Comparison of ENCODE assay signal across 2 cellular contexts in the genomic region with DNA sequence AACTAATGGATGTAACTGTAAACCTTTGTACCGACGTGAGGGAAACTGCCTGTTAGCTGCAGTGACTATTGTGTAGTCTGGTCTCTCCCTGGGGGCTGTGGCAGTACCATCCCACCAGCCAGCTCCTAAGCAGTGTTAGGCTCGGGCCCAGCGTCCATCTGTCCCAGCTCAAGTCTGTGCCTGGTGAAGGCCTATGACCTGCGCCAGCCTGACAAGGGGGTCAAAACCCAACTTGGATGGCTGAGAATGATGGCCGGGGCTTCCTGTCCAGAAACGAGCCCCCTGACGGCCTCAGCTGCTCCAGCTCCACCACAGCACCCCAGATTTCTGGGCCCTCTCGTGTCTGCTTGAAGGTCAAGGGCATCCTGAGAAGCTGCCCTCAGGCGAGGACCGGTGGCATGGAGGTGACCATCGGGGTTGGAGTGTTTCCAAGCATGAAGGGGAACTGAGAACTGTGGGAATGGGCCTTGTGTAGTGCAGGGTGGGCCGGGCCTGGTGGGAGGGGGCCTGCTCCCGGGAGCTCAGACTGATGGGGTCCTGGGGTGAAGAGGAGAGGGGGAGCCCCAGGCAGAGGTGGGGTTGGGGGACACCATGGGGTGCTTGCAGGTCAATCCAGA.
TF ChIP-seq lines count a peak whose summit lies in the region.

No MANE protein-coding gene starts in this region.

TF ChIP-seq in IMR-90, 13 proteins besides CTCF, POLR2A, EP300 and RAD21:
- TF ChIP-seq RCOR1 (IDR thresholded peaks at IDR 0.05; ENCODE audit: insufficient replicate concordance, low read length) (no peak), CHD1 (IDR thresholded peaks at IDR 0.05; ENCODE audit: low read depth, low read length) (no peak), MAZ (IDR thresholded peaks at IDR 0.05; ENCODE audit: borderline replicate concordance, low read depth, low read length) (no peak), USF2 (IDR thresholded peaks at IDR 0.05; ENCODE audit: low read depth, low read length) (no peak), BHLHE40 (IDR thresholded peaks at IDR 0.05; ENCODE audit: low read depth, low read length) (no peak), FOS (IDR thresholded peaks at IDR 0.05; ENCODE audit: low read depth, low read length) (no peak), CEBPB (IDR thresholded peaks at IDR 0.05; ENCODE audit: low read depth, low read length) (no peak), ELK1 (IDR thresholded peaks at IDR 0.05; ENCODE audit: borderline replicate concordance, low read depth, low read length) (no peak), MXI1 (IDR thresholded peaks at IDR 0.05; ENCODE audit: borderline replicate concordance, low read depth, low read length) (no peak), MAFK (IDR thresholded peaks at IDR 0.05; ENCODE audit: low read depth, low read length) (no peak), SMC3 (IDR thresholded peaks at IDR 0.05; ENCODE audit: low read depth, low read length) (no peak), RFX5 (IDR thresholded peaks at IDR 0.05; ENCODE audit: low read depth, low read length) (no peak), NFE2L2 (IDR thresholded peaks at IDR 0.05; ENCODE audit: low read depth, low read length) (no peak)

TF ChIP-seq in WTC11, 78 proteins besides CTCF, POLR2A, EP300 and RAD21:
- TF ChIP-seq ZNF416 (CRISPR knock-in tag; IDR thresholded peaks at IDR 0.05) (no peak), GTF2I (CRISPR knock-in tag; conservative IDR thresholded peaks at IDR 0.05) (no peak), MYBL2 (CRISPR knock-in tag; IDR thresholded peaks at IDR 0.05) (no peak), ZNF232 (CRISPR knock-in tag; IDR thresholded peaks at IDR 0.05) (no peak), IRF2 (CRISPR knock-in tag; IDR thresholded peaks at IDR 0.05; ENCODE audit: borderline replicate concordance, low read depth) (no peak), SP1 (CRISPR knock-in tag; conservative IDR thresholded peaks at IDR 0.05) (no peak), HMGA2 (CRISPR knock-in tag; IDR thresholded peaks at IDR 0.05) (no peak), CREM (CRISPR knock-in tag; IDR thresholded peaks at IDR 0.05) (no peak)
- TF ChIP-seq, protein P1, sequence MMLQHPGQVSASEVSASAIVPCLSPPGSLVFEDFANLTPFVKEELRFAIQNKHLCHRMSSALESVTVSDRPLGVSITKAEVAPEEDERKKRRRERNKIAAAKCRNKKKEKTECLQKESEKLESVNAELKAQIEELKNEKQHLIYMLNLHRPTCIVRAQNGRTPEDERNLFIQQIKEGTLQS (CRISPR knock-in tag; conservative IDR thresholded peaks at IDR 0.05), result no peak
- TF ChIP-seq, protein P2, sequence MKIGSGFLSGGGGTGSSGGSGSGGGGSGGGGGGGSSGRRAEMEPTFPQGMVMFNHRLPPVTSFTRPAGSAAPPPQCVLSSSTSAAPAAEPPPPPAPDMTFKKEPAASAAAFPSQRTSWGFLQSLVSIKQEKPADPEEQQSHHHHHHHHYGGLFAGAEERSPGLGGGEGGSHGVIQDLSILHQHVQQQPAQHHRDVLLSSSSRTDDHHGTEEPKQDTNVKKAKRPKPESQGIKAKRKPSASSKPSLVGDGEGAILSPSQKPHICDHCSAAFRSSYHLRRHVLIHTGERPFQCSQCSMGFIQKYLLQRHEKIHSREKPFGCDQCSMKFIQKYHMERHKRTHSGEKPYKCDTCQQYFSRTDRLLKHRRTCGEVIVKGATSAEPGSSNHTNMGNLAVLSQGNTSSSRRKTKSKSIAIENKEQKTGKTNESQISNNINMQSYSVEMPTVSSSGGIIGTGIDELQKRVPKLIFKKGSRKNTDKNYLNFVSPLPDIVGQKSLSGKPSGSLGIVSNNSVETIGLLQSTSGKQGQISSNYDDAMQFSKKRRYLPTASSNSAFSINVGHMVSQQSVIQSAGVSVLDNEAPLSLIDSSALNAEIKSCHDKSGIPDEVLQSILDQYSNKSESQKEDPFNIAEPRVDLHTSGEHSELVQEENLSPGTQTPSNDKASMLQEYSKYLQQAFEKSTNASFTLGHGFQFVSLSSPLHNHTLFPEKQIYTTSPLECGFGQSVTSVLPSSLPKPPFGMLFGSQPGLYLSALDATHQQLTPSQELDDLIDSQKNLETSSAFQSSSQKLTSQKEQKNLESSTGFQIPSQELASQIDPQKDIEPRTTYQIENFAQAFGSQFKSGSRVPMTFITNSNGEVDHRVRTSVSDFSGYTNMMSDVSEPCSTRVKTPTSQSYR (CRISPR knock-in tag; IDR thresholded peaks at IDR 0.05), result no peak
